ENCODE assay signal across 23 cellular contexts in genomic region chr2:127418300-127419111, GRCh38. TPM values are rescaled to one million over a fixed set of nuclear protein-coding genes. Genes with fewer than 3 reads are reported as not detected.
DNase-seq lines count a peak whose midpoint lies in the region; ATAC-seq and TF ChIP-seq lines count a peak whose summit lies in the region.
"Had no signal": no experiment of that assay in that cellular context is flagged by ENCODE, and none has a peak within 500 bp of the region (broad histone marks: within the 10 kb centered on the region; RNA-seq: fewer than 3 reads in every experiment).

Gene PROC, plus strand, starts transcription at chr2:127418427. Its CDS starts 1,516 bp downstream, at chr2:127419943.

- no peak within 1 kb of the TSS for H3K4ac ChIP-seq in mesenchymal stem cell (ENCODE audit: low read depth in 1 of 2, low read length in 2 of 2)

- CTCF ChIA-PET in WTC11 (lab: Charles Lee): interaction anchor here (1.2 to 1.3 kb wide), 2 partner anchors 38 to 54 kb away, joined by 3 to 5 read pairs; no protein-coding TSS in a partner anchor

- H2BK15ac ChIP-seq in mesenchymal stem cell (ENCODE audit: low read depth, poor library complexity, severe bottlenecking): no peak within 1 kb of the TSS

- H4K91ac ChIP-seq in mesenchymal stem cell (ENCODE audit: low read length): no peak within 1 kb of the TSS

- H3K36me3 ChIP-seq in mesenchymal stem cell (ENCODE audit: control insufficient read depth in 1 of 2, insufficient read depth in 2 of 2, low read depth in 1 of 2, low read length in 2 of 2) (no peaks in the 10 kb centered on the region), upper lobe of right lung (no peaks in the 10 kb centered on the region)
- H3K36me3 ChIP-seq: spleen had no signal

- ATAC-seq in WTC11: no peak
- no peak for ATAC-seq in upper lobe of right lung
- ATAC-seq in HG03432 (IDR thresholded peaks at IDR 0.05; ENCODE audit: unreplicated experiment): no peak
- no peak for ATAC-seq in GM21390 (IDR thresholded peaks at IDR 0.05; ENCODE audit: unreplicated experiment)
- ATAC-seq: foreskin keratinocyte had no signal

- 95% methylated on average over 16 of the region's 16 CpGs for WGBS in mesenchymal stem cell

- H3K36me3 Mint-ChIP-seq in activated naive CD4-positive, alpha-beta T cell treated with anti-CD3 and anti-CD28 coated beads, Interleukin-2, amount 50 U/mL, for 24 hours: no peaks in the 10 kb centered on the region
- H3K36me3 Mint-ChIP-seq in WTC11: peaks cover 3% of the 10 kb centered on the region

- no peak within 1 kb of the TSS for H3K27ac ChIP-seq in mesenchymal stem cell (ENCODE audit: low read length, poor library complexity, severe bottlenecking)
- H3K27ac ChIP-seq in upper lobe of right lung: no peak within 1 kb of the TSS
- H3K27ac ChIP-seq: epithelial cell of prostate, foreskin keratinocyte, spleen, VCaP had no signal

- peak within 1 kb of the TSS in 1 of 2 experiments; percentile 37 for H3K18ac ChIP-seq in mesenchymal stem cell (ENCODE audit: low read depth in 1 of 2, low read length in 2 of 2)

- H2BK120ac ChIP-seq in mesenchymal stem cell (ENCODE audit: low read depth, low read length): no peak within 1 kb of the TSS

- no peak within 1 kb of the TSS for H3K27ac Mint-ChIP-seq in activated naive CD4-positive, alpha-beta T cell treated with anti-CD3 and anti-CD28 coated beads, Interleukin-2, amount 50 U/mL, for 24 hours
- no peak within 1 kb of the TSS for H3K27ac Mint-ChIP-seq in WTC11

- peak within 1 kb of the TSS; percentile 61 for H3K4me3 Mint-ChIP-seq in activated naive CD4-positive, alpha-beta T cell treated with anti-CD3 and anti-CD28 coated beads, Interleukin-2, amount 50 U/mL, for 24 hours
- peak within 1 kb of the TSS; percentile 7; the same call in 1 of the 2 replicates for H3K4me3 Mint-ChIP-seq in WTC11

- H3K27me3 ChIP-seq in mesenchymal stem cell (ENCODE audit: control insufficient read depth in 1 of 2, insufficient read depth in 1 of 2, low read length in 2 of 2): peaks cover 13 to 59% of the 10 kb centered on the region in 2 experiments
- peaks cover 17% of the 10 kb centered on the region for H3K27me3 ChIP-seq in upper lobe of right lung

- no peaks in the 10 kb centered on the region for H3K9me3 ChIP-seq in mesenchymal stem cell (ENCODE audit: control insufficient read depth, low read length)
- no peaks in the 10 kb centered on the region for H3K9me3 ChIP-seq in upper lobe of right lung
- H3K9me3 ChIP-seq: spleen had no signal

- DNase-seq in activated naive CD4-positive, alpha-beta T cell treated with anti-CD3 and anti-CD28 coated beads, Interleukin-2, amount 50 U/mL, for 16 hours: no peak
- DNase-seq in WTC11 (ENCODE audit: low spot score) (no peak), mesenchymal stem cell (no peak), upper lobe of right lung (peak; percentile 46), NCI-H526 (lab: John Stamatoyannopoulos, UW) (no peak)
- DNase-seq: activated CD4-positive, alpha-beta T cell treated with anti-CD3 and anti-CD28 coated beads, Interleukin-2, amount 50 U/mL, for 48 hours; foreskin keratinocyte; hypothalamus; NCI-H1436 treated with DMSO at 0.1 percent for 48 hours; NCI-H2171; NCI-H69; Right ventricle myocardium superior; spleen; stimulated activated CD4-positive, alpha-beta T cell treated with anti-CD3 and anti-CD28 coated beads, Interleukin-4, amount 100 ng/mL, for 4 hours; substantia nigra had no signal

- TF ChIP-seq CTCF in WTC11 (IDR thresholded peaks at IDR 0.05) (no peak), upper lobe of right lung (IDR thresholded peaks at IDR 0.05) (no peak)

- H3K9ac ChIP-seq in mesenchymal stem cell (ENCODE audit: low read length): no peak within 1 kb of the TSS

- no peak within 1 kb of the TSS for H2BK5ac ChIP-seq in mesenchymal stem cell (ENCODE audit: low read depth, low read length, poor library complexity, severe bottlenecking)

- H3K27me3 Mint-ChIP-seq in activated naive CD4-positive, alpha-beta T cell treated with anti-CD3 and anti-CD28 coated beads, Interleukin-2, amount 50 U/mL, for 24 hours: peaks cover 14% of the 10 kb centered on the region
- H3K27me3 Mint-ChIP-seq in WTC11 (ENCODE audit: low read depth): peaks cover 77% of the 10 kb centered on the region

- H3K9me3 Mint-ChIP-seq in activated naive CD4-positive, alpha-beta T cell treated with anti-CD3 and anti-CD28 coated beads, Interleukin-2, amount 50 U/mL, for 24 hours: peaks cover under 1% of the 10 kb centered on the region
- peaks cover 5% of the 10 kb centered on the region for H3K9me3 Mint-ChIP-seq in WTC11

- peak within 1 kb of the TSS; percentile 61 for H2AK5ac ChIP-seq in mesenchymal stem cell (ENCODE audit: low read length, severe bottlenecking)

- intact Hi-C loops in upper lobe of right lung (cut with DNase I): no loop called here

- H3K4me2 ChIP-seq in mesenchymal stem cell (ENCODE audit: low read length, poor library complexity, severe bottlenecking): no peak within 1 kb of the TSS

- H3K4me3 ChIP-seq in mesenchymal stem cell (ENCODE audit: insufficient read depth in 1 of 2, low read depth in 1 of 2, low read length in 2 of 2): no peak within 1 kb of the TSS
- H3K4me3 ChIP-seq in upper lobe of right lung: no peak within 1 kb of the TSS

- H2BK12ac ChIP-seq in mesenchymal stem cell (ENCODE audit: low read length in 2 of 2): peak within 1 kb of the TSS in 1 of 2 experiments; percentile 23

- H2AFZ ChIP-seq in mesenchymal stem cell (ENCODE audit: low read depth, low read length): no peak within 1 kb of the TSS

- no peak within 1 kb of the TSS for H3K14ac ChIP-seq in mesenchymal stem cell (ENCODE audit: low read length in 2 of 2)

- H3K4me1 ChIP-seq in mesenchymal stem cell (ENCODE audit: control insufficient read depth, insufficient read depth, low read depth, low read length) (peaks cover 54% of the 10 kb centered on the region), upper lobe of right lung (peaks cover 34% of the 10 kb centered on the region)

- H4K8ac ChIP-seq in mesenchymal stem cell (ENCODE audit: low read length): no peak within 1 kb of the TSS

- no peak within 1 kb of the TSS for H3K23ac ChIP-seq in mesenchymal stem cell (ENCODE audit: low read length in 2 of 2)

- peaks cover 28% of the 10 kb centered on the region for H3K4me1 Mint-ChIP-seq in activated naive CD4-positive, alpha-beta T cell treated with anti-CD3 and anti-CD28 coated beads, Interleukin-2, amount 50 U/mL, for 24 hours
- H3K4me1 Mint-ChIP-seq in WTC11: peaks cover 14% of the 10 kb centered on the region

- POLR2A ChIA-PET in WTC11 (lab: Charles Lee): no interaction called here

- no peaks in the 10 kb centered on the region for H3K79me1 ChIP-seq in mesenchymal stem cell (replicated peaks; ENCODE audit: low read length, poor library complexity, severe bottlenecking)

TF ChIP-seq in WTC11, 78 proteins besides CTCF, POLR2A, EP300 and RAD21 (continues in another document):
- TF ChIP-seq CREM (CRISPR knock-in tag; IDR thresholded peaks at IDR 0.05): no peak
- TF ChIP-seq ZNF425 (CRISPR knock-in tag; conservative IDR thresholded peaks at IDR 0.05): no peak
- TF ChIP-seq ZNF532 (CRISPR knock-in tag; IDR thresholded peaks at IDR 0.05; ENCODE audit: borderline replicate concordance): no peak
- no peak for TF ChIP-seq ZNF121 (CRISPR knock-in tag; IDR thresholded peaks at IDR 0.05)

RNA-seq across cellular contexts. Expression of gene PROC, which starts in this region (rescaled TPM):
- total RNA-seq in WTC11 (2021): 0.30 to 0.59 TPM (median 0.39 TPM) in 3 replicates
- 0.06 TPM for polyA plus RNA-seq in mesenchymal stem cell (2013, experiment 1 of 2)
- polyA plus RNA-seq in mesenchymal stem cell (2013, experiment 2 of 2): not detected
- total RNA-seq in upper lobe of right lung: not detected
- total RNA-seq: HT1080, mesenteric fat pad, Right ventricle myocardium superior, spleen had no signal
- polyA plus RNA-seq: AG04450 had no signal

Comparison
In these comparisons a context has a peak if more than half of its experiments do, and no peak if none do; other contexts are left out.
1. Peak in DNase-seq in upper lobe of right lung; RNA of the gene not detected or under 1 TPM.